Comparison of ENCODE assay signal across 8 cellular contexts in genomic region chr12:116060765-116061164, GRCh38.
A peak's percentile ranks its signal among the peaks of the same experiment; 100 is the strongest.
DNase-seq lines count a peak whose midpoint lies in the region; ATAC-seq and TF ChIP-seq lines count a peak whose summit lies in the region.

No MANE protein-coding gene starts in this region.

- intact Hi-C loops in CD4-positive, alpha-beta T cell (cut with DNase I, micrococcal nuclease) = loop anchor here in 1 of 2 experiments (10.0 kb wide), 1 partner anchor 474 kb away; no protein-coding TSS in a partner anchor

- ATAC-seq in CD4-positive, alpha-beta T cell (ENCODE audit: poor library complexity) = peak; percentile 84
- ATAC-seq in GM19455 (IDR thresholded peaks at IDR 0.05; ENCODE audit: unreplicated experiment) (peak; percentile 71), HG03460 (IDR thresholded peaks at IDR 0.05; ENCODE audit: unreplicated experiment) (peak; percentile 89)
- peak; percentile 84 for ATAC-seq in central memory CD8-positive, alpha-beta T cell (replicated peaks; ENCODE audit: extremely low read depth, poor library complexity, severe bottlenecking)

- peak overlapping the region; percentile 21 for H3K4me3 Mint-ChIP-seq in CD4-positive, alpha-beta T cell
- H3K4me3 Mint-ChIP-seq in central memory CD8-positive, alpha-beta T cell = peak overlapping the region; percentile 51

- no peaks in the 10 kb centered on the region for H3K27me3 ChIP-seq in CD4-positive, alpha-beta T cell (ENCODE audit: control insufficient read depth, insufficient read depth, low read length)

- no peaks in the 10 kb centered on the region for H3K9me3 ChIP-seq in CD4-positive, alpha-beta T cell (ENCODE audit: control insufficient read depth, low read length)

- H3K27ac Mint-ChIP-seq in CD4-positive, alpha-beta T cell = peak overlapping the region; percentile 34
- H3K27ac Mint-ChIP-seq in central memory CD8-positive, alpha-beta T cell (ENCODE audit: low read depth) = peak overlapping the region; percentile 71

- H3K27me3 Mint-ChIP-seq in CD4-positive, alpha-beta T cell = no peaks in the 10 kb centered on the region
- H3K27me3 Mint-ChIP-seq in central memory CD8-positive, alpha-beta T cell = no peaks in the 10 kb centered on the region

- DNase-seq in CD4-positive, alpha-beta T cell = no peak
- DNase-seq in central memory CD8-positive, alpha-beta T cell (ENCODE audit: low spot score in 2 of 2) = no peak
- DNase-seq in NCI-H2196 treated with DMSO at 0.1 percent for 48 hours (lab: John Stamatoyannopoulos, UW; ENCODE audit: unreplicated experiment) = no peak
- no peak for DNase-seq in SW 1271 (lab: John Stamatoyannopoulos, UW)
- no peak for DNase-seq in LoVo (ENCODE audit: low spot score)
- no peak for DNase-seq in NCI-H187 (lab: John Stamatoyannopoulos, UW)

- CTCF ChIA-PET in CD4-positive, alpha-beta T cell (lab: Charles Lee) = interaction anchor here (1.1 kb wide), 1 partner anchor 9 kb away, joined by 3 read pairs; no protein-coding TSS in a partner anchor

- POLR2A ChIA-PET in CD4-positive, alpha-beta T cell (lab: Charles Lee) = interaction anchor here (0.8 kb wide), 1 partner anchor 176 kb away, joined by 3 read pairs; no protein-coding TSS in a partner anchor

- H3K9me3 Mint-ChIP-seq in CD4-positive, alpha-beta T cell = no peaks in the 10 kb centered on the region
- H3K9me3 Mint-ChIP-seq in central memory CD8-positive, alpha-beta T cell = no peaks in the 10 kb centered on the region

- TF ChIP-seq CTCF in CD4-positive, alpha-beta T cell (IDR thresholded peaks at IDR 0.05) = no peak

- H3K36me3 Mint-ChIP-seq in CD4-positive, alpha-beta T cell (ENCODE audit: low read depth) = no peaks in the 10 kb centered on the region
- peaks cover 6% of the 10 kb centered on the region for H3K36me3 Mint-ChIP-seq in central memory CD8-positive, alpha-beta T cell (ENCODE audit: insufficient read depth)

- peaks cover 67% of the 10 kb centered on the region for H3K4me1 Mint-ChIP-seq in CD4-positive, alpha-beta T cell (ENCODE audit: low read depth)
- H3K4me1 Mint-ChIP-seq in central memory CD8-positive, alpha-beta T cell = peaks cover 25% of the 10 kb centered on the region

- no peak overlapping the region for H3K27ac ChIP-seq in CD4-positive, alpha-beta T cell (ENCODE audit: low read depth, low read length)
